ENCODE assay signal across 12 cellular contexts in genomic region chr22:26321469-26321913, GRCh38.
A peak's percentile ranks its signal among the peaks of the same experiment; 100 is the strongest.
DNase-seq lines count a peak whose midpoint lies in the region; ATAC-seq, FAIRE-seq and TF ChIP-seq lines count a peak whose summit lies in the region.
"Had no signal": no experiment of that assay in that cellular context is flagged by ENCODE, and none has a peak within 500 bp of the region (broad histone marks: within the 10 kb centered on the region; RNA-seq: fewer than 3 reads in every experiment).

No MANE protein-coding gene starts in this region.

- H3K9ac ChIP-seq in HepG2 (ENCODE audit: insufficient read depth, low read depth, low read length), result no peak overlapping the region

- in situ Hi-C loops in HepG2 (cut with HindIII; ENCODE audit: extremely low pct_ligation_motif_present, low pct_unique_long_range_greater_than_20kb) (no loop called here), brain microvascular endothelial cell (cut with HindIII; ENCODE audit: low pct_ligation_motif_present, low sequenced_read_pairs) (no loop called here)

- no peak for TF ChIP-seq RAD21 in HepG2 (CRISPR knock-in tag; IDR thresholded peaks at IDR 0.05)

- H4K20me1 ChIP-seq in HepG2 (ENCODE audit: insufficient read depth, low read length), result no peaks in the 10 kb centered on the region

- H3K9me3 ChIP-seq in HepG2 (ENCODE audit: low read length) (no peaks in the 10 kb centered on the region), right lobe of liver (no peaks in the 10 kb centered on the region)
- H3K9me3 ChIP-seq: ascending aorta had no signal

- TF ChIP-seq EP300 in HepG2 (IDR thresholded peaks at IDR 0.05; ENCODE audit: low read depth in 2 of 2, low read length in 2 of 2), result no peak
- no peak for TF ChIP-seq EP300 in HepG2 (CRISPR knock-in tag; IDR thresholded peaks at IDR 0.05; ENCODE audit: borderline replicate concordance)

- no peak overlapping the region for H3K4me2 ChIP-seq in HepG2 (ENCODE audit: low read depth, low read length)

- H3K79me2 ChIP-seq in HepG2 (ENCODE audit: insufficient read depth, low read length), result no peaks in the 10 kb centered on the region

- H3K4me1 ChIP-seq in HepG2 (ENCODE audit: insufficient read depth, low read length) (no peaks in the 10 kb centered on the region), right lobe of liver (no peaks in the 10 kb centered on the region)
- H3K4me1 ChIP-seq: ascending aorta had no signal

- no peak for ATAC-seq in HepG2
- ATAC-seq in right lobe of liver, result no peak
- no peak for ATAC-seq in HG03196 (IDR thresholded peaks at IDR 0.05; ENCODE audit: unreplicated experiment)

- H2AFZ ChIP-seq in HepG2 (ENCODE audit: low read length), result no peak overlapping the region

- DNase-seq in HepG2 (ENCODE audit: low spot score) (no peak), right lobe of liver (no peak), brain microvascular endothelial cell (peak; percentile 57), hippocampal formation (lab: John Stamatoyannopoulos, UW) (peak; percentile 23 to 44), putamen (ENCODE audit: low spot score) (no peak)
- DNase-seq in activated naive CD4-positive, alpha-beta T cell treated with Interleukin-2 at 50 U/mL for 16 hours, result no peak
- no peak for DNase-seq in stimulated activated CD4-positive, alpha-beta T cell treated with anti-CD3 and anti-CD28 coated beads, Interleukin-1b, Interleukin-23, amount 100 ng/mL, for 48 hours
- DNase-seq: AML-193, NCI-H1436 treated with DMSO at 0.1 percent for 48 hours had no signal

- H3K4me3 ChIP-seq in HepG2 (replicated peaks in 1 of 3; ENCODE audit: insufficient read depth in 1 of 3, low read depth in 2 of 3, low read length in 3 of 3) (no peak overlapping the region), right lobe of liver (no peak overlapping the region), brain microvascular endothelial cell (ENCODE audit: low read depth, low read length) (no peak overlapping the region)
- H3K4me3 ChIP-seq: ascending aorta, lung had no signal

- no peaks in the 10 kb centered on the region for H3K36me3 ChIP-seq in HepG2 (replicated peaks in 1 of 2; ENCODE audit: control insufficient read depth in 1 of 2, insufficient read depth in 2 of 2, low read length in 2 of 2)
- no peaks in the 10 kb centered on the region for H3K36me3 ChIP-seq in right lobe of liver
- H3K36me3 ChIP-seq in brain microvascular endothelial cell (replicated peaks), result no peaks in the 10 kb centered on the region
- H3K36me3 ChIP-seq: ascending aorta had no signal

- BruUV-seq in HepG2 (replicated peaks; lab: Mats Ljungman, UMichigan), result no TSS peak

- TF ChIP-seq CTCF in HepG2 (CRISPR knock-in tag; IDR thresholded peaks at IDR 0.05) (no peak), right lobe of liver (IDR thresholded peaks at IDR 0.05) (no peak), brain microvascular endothelial cell (IDR thresholded peaks at IDR 0.05; ENCODE audit: low read depth, low read length, missing control alignments) (peak; percentile 15)

- no peak for FAIRE-seq in HepG2 (lab: Jason Lieb, UNC)

- 17% methylated on average over 12 of the region's 12 CpGs for WGBS in HepG2 (ENCODE audit: low lambda C conversion rate)
- WGBS in right lobe of liver (ENCODE audit: insufficient coverage, low coverage, low lambda C conversion rate, missing lambda C conversion rate), result 50% methylated on average over 12 of the region's 12 CpGs

- POLR2A ChIA-PET in HepG2 (lab: Yijun Ruan, JAX), result no interaction called here

- H3K27ac ChIP-seq in HepG2 (ENCODE audit: extremely low read length, insufficient read depth, low read length) (no peak overlapping the region), right lobe of liver (no peak overlapping the region), brain microvascular endothelial cell (peak overlapping the region; percentile 47)
- H3K27ac ChIP-seq: ascending aorta had no signal

- TF ChIP-seq POLR2A in HepG2 (IDR thresholded peaks at IDR 0.05; ENCODE audit: insufficient read depth in 1 of 2, low read depth in 2 of 2, low read length in 2 of 2), result no peak
- TF ChIP-seq POLR2A in right lobe of liver (IDR thresholded peaks at IDR 0.05), result no peak

- CTCF ChIA-PET in HepG2 (lab: Yijun Ruan, JAX; ENCODE audit: low intra/inter-chr PET ratio, low total read pairs), result no interaction called here

- H3K27me3 ChIP-seq in HepG2 (ENCODE audit: control insufficient read depth in 1 of 2, insufficient read depth in 2 of 2, low read length in 2 of 2) (no peaks in the 10 kb centered on the region; a peak in 1 of 5 replicates), right lobe of liver (no peaks in the 10 kb centered on the region), brain microvascular endothelial cell (replicated peaks) (no peaks in the 10 kb centered on the region)
- H3K27me3 ChIP-seq: ascending aorta had no signal

- intact Hi-C loops in HepG2 (cut with micrococcal nuclease; ENCODE audit: unreplicated experiment), result no loop called here
- intact Hi-C loops in right lobe of liver (cut with DNase I), result no loop called here

TF ChIP-seq in HepG2, 621 proteins besides CTCF, POLR2A, EP300 and RAD21 (continues in another document):
- no peak for TF ChIP-seq ZNF18 (CRISPR knock-in tag; IDR thresholded peaks at IDR 0.05; ENCODE audit: insufficient replicate concordance)
- no peak for TF ChIP-seq ZNF224 (CRISPR knock-in tag; IDR thresholded peaks at IDR 0.05)
- TF ChIP-seq, protein P1, sequence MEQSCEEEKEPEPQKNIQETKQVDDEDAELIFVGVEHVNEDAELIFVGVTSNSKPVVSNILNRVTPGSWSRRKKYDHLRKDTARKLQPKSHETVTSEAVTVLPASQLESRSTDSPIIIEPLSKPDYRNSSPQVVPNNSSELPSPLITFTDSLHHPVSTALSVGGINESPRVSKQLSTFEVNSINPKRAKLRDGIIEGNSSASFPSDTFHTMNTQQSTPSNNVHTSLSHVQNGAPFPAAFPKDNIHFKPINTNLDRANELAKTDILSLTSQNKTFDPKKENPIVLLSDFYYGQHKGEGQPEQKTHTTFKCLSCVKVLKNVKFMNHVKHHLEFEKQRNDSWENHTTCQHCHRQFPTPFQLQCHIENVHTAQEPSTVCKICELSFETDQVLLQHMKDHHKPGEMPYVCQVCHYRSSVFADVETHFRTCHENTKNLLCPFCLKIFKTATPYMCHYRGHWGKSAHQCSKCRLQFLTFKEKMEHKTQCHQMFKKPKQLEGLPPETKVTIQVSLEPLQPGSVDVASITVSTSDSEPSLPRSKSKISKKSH (CRISPR knock-in tag; IDR thresholded peaks at IDR 0.05; ENCODE audit: borderline replicate concordance), result no peak
- peak; percentile 34; the same call in 1 of the 2 replicates for TF ChIP-seq NFE2L2 (IDR thresholded peaks at IDR 0.05; ENCODE audit: low read length)
- no peak for TF ChIP-seq GRHL1 (CRISPR knock-in tag; conservative IDR thresholded peaks at IDR 0.05)
- TF ChIP-seq AKAP8 (CRISPR knock-in tag; IDR thresholded peaks at IDR 0.05), result no peak
- TF ChIP-seq, protein P2, sequence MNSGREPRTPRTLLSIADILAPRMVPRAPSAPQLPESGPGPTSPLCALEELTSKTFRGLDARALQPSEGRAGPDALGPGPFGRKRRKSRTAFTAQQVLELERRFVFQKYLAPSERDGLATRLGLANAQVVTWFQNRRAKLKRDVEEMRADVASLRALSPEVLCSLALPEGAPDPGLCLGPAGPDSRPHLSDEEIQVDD (CRISPR knock-in tag; IDR thresholded peaks at IDR 0.05; ENCODE audit: borderline replicate concordance), result no peak
- TF ChIP-seq, protein P3, sequence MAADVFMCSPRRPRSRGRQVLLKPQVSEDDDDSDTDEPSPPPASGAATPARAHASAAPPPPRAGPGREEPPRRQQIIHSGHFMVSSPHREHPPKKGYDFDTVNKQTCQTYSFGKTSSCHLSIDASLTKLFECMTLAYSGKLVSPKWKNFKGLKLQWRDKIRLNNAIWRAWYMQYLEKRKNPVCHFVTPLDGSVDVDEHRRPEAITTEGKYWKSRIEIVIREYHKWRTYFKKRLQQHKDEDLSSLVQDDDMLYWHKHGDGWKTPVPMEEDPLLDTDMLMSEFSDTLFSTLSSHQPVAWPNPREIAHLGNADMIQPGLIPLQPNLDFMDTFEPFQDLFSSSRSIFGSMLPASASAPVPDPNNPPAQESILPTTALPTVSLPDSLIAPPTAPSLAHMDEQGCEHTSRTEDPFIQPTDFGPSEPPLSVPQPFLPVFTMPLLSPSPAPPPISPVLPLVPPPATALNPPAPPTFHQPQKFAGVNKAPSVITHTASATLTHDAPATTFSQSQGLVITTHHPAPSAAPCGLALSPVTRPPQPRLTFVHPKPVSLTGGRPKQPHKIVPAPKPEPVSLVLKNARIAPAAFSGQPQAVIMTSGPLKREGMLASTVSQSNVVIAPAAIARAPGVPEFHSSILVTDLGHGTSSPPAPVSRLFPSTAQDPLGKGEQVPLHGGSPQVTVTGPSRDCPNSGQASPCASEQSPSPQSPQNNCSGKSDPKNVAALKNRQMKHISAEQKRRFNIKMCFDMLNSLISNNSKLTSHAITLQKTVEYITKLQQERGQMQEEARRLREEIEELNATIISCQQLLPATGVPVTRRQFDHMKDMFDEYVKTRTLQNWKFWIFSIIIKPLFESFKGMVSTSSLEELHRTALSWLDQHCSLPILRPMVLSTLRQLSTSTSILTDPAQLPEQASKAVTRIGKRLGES (CRISPR knock-in tag; IDR thresholded peaks at IDR 0.05; ENCODE audit: borderline replicate concordance), result no peak
- no peak for TF ChIP-seq RFXANK (CRISPR knock-in tag; IDR thresholded peaks at IDR 0.05)

Comparison
In these comparisons a context has a peak if more than half of its experiments do, and no peak if none do; other contexts are left out.
1. DNase-seq: peak in brain microvascular endothelial cell (single experiment) and hippocampal formation (2 of 2); none in HepG2 (single experiment), right lobe of liver (0 of 3), activated naive CD4-positive, alpha-beta T cell treated with Interleukin-2 at 50 U/mL for 16 hours (single experiment), putamen (single experiment) and stimulated activated CD4-positive, alpha-beta T cell treated with anti-CD3 and anti-CD28 coated beads, Interleukin-1b, Interleukin-23, amount 100 ng/mL, for 48 hours (single experiment).